Comparison of ENCODE assay signal across 24 cellular contexts in the genomic region with DNA sequence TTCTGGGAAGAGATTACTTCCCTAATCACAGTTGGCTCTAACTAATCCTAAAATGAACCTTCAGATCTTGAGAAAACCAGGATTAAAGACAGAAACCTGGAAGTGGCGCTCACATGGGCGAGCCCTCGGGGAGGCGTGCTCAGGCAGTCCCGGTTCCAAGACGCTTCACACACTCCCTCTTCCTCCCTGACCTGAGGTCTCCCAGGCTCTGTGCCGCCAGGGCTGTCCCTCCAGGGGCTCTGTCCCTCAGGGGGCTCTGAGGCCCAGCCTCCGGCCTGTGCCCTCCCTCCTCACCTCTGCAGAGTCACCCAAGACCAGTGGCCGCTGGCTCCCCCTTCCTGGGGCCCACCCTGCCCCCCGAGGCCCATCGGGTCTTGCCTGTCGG.
"Had no signal": no experiment of that assay in that cellular context is flagged by ENCODE, and none has a peak within 500 bp of the region (broad histone marks: within the 10 kb centered on the region; RNA-seq: fewer than 3 reads in every experiment).

No MANE protein-coding gene starts in this region.

- FAIRE-seq: colon, endothelial cell of umbilical vein, keratinocyte, TTC549 had no signal

- DNase-seq: activated CD4-positive, alpha-beta T cell treated with anti-CD3 and anti-CD28 coated beads, Interleukin-2, amount 50 U/mL, for 4 hours; activated CD8-positive, alpha-beta memory T cell treated with anti-CD3 and anti-CD28 coated beads for 24 hours; activated CD8-positive, alpha-beta memory T cell treated with anti-CD3 and anti-CD28 coated beads, Interleukin-2, amount 50 U/mL, for 4 hours; activated naive CD4-positive, alpha-beta T cell treated with Interleukin-2 at 50 U/mL for 16 hours; activated naive CD8-positive, alpha-beta T cell treated with anti-CD3 and anti-CD28 coated beads for 36 hours; activated T-cell treated with anti-CD3 and anti-CD28 coated beads, Interleukin-2, amount 50 U/mL, for 24 hours; effector memory CD8-positive, alpha-beta T cell; heart right ventricle; lower lobe of right lung; naive B cell; occipital lobe; posterior cingulate gyrus; sigmoid colon; stimulated activated CD4-positive, alpha-beta T cell treated with anti-CD3 and anti-CD28 coated beads, Interleukin-2, amount 100 ng/mL, for 48 hours; stimulated activated CD8-positive, alpha-beta memory T cell treated with anti-CD3 and anti-CD28 coated beads, Interleukin-4, amount 100 ng/mL, for 48 hours; stimulated activated naive CD4-positive, alpha-beta T cell; T-cell had no signal

- H3K27ac ChIP-seq: breast epithelium, heart right ventricle, lower lobe of right lung, sigmoid colon, thoracic aorta, upper lobe of left lung had no signal

- H3K27me3 ChIP-seq: upper lobe of left lung had no signal

- H3K36me3 ChIP-seq: breast epithelium, heart right ventricle, lower lobe of right lung, sigmoid colon, thoracic aorta, upper lobe of left lung had no signal

- H3K9me3 ChIP-seq: breast epithelium, heart right ventricle, lower lobe of right lung, sigmoid colon, thoracic aorta, upper lobe of left lung had no signal

- H3K4me1 ChIP-seq: breast epithelium, heart right ventricle, lower lobe of right lung, sigmoid colon, upper lobe of left lung had no signal

- ATAC-seq: effector memory CD8-positive, alpha-beta T cell had no signal

- H3K4me3 ChIP-seq: breast epithelium, heart right ventricle, lower lobe of right lung, sigmoid colon, thoracic aorta, upper lobe of left lung had no signal
